ENCODE assay signal across 17 cellular contexts in the genomic region with DNA sequence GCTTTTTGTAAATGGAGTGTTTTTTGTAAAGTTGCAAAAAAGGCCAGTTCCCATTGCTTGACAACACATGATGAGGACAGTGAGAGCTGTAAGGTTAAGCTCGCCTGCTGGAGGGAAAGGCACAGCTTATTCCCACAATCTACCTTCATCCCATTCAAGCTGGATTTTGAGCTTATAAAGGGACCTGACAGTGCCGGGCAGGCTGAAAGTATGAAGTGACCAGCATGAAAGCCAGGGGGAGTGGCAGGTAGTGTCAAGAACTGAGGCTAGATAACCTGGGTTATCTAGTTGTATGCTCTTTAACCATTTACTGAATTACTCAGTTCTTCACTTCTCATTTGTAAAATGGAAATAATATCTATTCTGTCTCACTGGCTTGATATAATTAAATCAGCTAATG. TPM values are rescaled to one million over a fixed set of nuclear protein-coding genes. Genes with fewer than 3 reads are reported as not detected.
"Had no signal": no experiment of that assay in that cellular context is flagged by ENCODE, and none has a peak within 500 bp of the region (broad histone marks: within the 10 kb centered on the region; RNA-seq: fewer than 3 reads in every experiment).

No MANE protein-coding gene starts in this region.

- H3K27ac ChIP-seq: breast epithelium, prostate gland, spleen, upper lobe of right lung had no signal

- H3K4me3 ChIP-seq: breast epithelium, prostate gland, spleen, upper lobe of right lung had no signal

- H3K4me1 ChIP-seq: breast epithelium, prostate gland, spleen, upper lobe of right lung had no signal

- DNase-seq: activated CD4-positive, alpha-beta T cell treated with anti-CD3 and anti-CD28 coated beads, Interleukin-2, amount 50 U/mL, for 1 hour; activated naive CD4-positive, alpha-beta T cell; aorta; occipital lobe; spleen; stimulated activated naive CD8-positive, alpha-beta T cell treated with anti-CD3 and anti-CD28 coated beads, Interleukin-15, amount 100 ng/mL, for 72 hours; upper lobe of right lung had no signal

- H3K36me3 ChIP-seq: breast epithelium, prostate gland, spleen, upper lobe of right lung had no signal

- H3K9me3 ChIP-seq: breast epithelium, prostate gland, spleen, upper lobe of right lung had no signal

- ATAC-seq: activated CD4-positive, CD25-positive, alpha-beta regulatory T cell treated with anti-CD3 and anti-CD28 coated beads, Interleukin-2, amount 50 U/mL, for 24 hours; natural killer cell treated with Interleukin-12 subunit alpha and Interleukin-12 subunit beta and Interleukin-15 and Interleukin-18, amount 100 ng/mL, for 72 hours; sciatic nerve; stimulated activated naive CD8-positive, alpha-beta T cell treated with anti-CD3 and anti-CD28 coated beads, Interleukin-15, amount 100 ng/mL, for 72 hours had no signal

- H3K27me3 ChIP-seq: breast epithelium, upper lobe of right lung had no signal

RNA-seq across cellular contexts. Expression of a gene that starts 59.3 kb away (rescaled TPM):
- total RNA-seq: activated CD8-positive, alpha-beta memory T cell treated with anti-CD3 and anti-CD28 coated beads for 36 hours; aorta; breast epithelium; cerebellum; dermis microvascular lymphatic vessel endothelial cell; mesenteric fat pad; natural killer cell treated with Interleukin-12 subunit alpha and Interleukin-12 subunit beta and Interleukin-15 and Interleukin-18, amount 100 ng/mL, for 72 hours; occipital lobe; prostate gland; sciatic nerve; temporal lobe; upper lobe of right lung had no signal
